In genomic region chr16:69132424-69133252, GRCh38 we compare ENCODE assay signal across 1 cellular context.
TF ChIP-seq lines count a peak whose summit lies in the region.

A gene with protein sequence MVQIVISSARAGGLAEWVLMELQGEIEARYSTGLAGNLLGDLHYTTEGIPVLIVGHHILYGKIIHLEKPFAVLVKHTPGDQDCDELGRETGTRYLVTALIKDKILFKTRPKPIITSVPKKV (minus strand): TSS chr16:69132588. CDS start chr16:69121458, 11,130 bp downstream.
Gene UTP4 (plus strand): TSS chr16:69132649. CDS start chr16:69133460, 811 bp downstream.

TF ChIP-seq in GM12878, 131 proteins besides CTCF, POLR2A, EP300 and RAD21 (continued from another document and continues in another):
- TF ChIP-seq, protein P1, sequence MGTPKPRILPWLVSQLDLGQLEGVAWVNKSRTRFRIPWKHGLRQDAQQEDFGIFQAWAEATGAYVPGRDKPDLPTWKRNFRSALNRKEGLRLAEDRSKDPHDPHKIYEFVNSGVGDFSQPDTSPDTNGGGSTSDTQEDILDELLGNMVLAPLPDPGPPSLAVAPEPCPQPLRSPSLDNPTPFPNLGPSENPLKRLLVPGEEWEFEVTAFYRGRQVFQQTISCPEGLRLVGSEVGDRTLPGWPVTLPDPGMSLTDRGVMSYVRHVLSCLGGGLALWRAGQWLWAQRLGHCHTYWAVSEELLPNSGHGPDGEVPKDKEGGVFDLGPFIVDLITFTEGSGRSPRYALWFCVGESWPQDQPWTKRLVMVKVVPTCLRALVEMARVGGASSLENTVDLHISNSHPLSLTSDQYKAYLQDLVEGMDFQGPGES (IDR thresholded peaks at IDR 0.05): no peak
- peak; percentile 71; the same call in 1 of the 2 replicates for TF ChIP-seq RB1 (IDR thresholded peaks at IDR 0.05; ENCODE audit: borderline replicate concordance)
- no peak for TF ChIP-seq TCF3 (IDR thresholded peaks at IDR 0.05; ENCODE audit: borderline replicate concordance, insufficient read depth, low read depth, low read length)
- TF ChIP-seq MEF2A (IDR thresholded peaks at IDR 0.05; ENCODE audit: insufficient read depth, low read depth, low read length): no peak
- TF ChIP-seq USF1 (IDR thresholded peaks at IDR 0.05; ENCODE audit: borderline replicate concordance, extremely low read length, insufficient read depth, low read depth, low read length): peak; percentile 81
- TF ChIP-seq, protein P2, sequence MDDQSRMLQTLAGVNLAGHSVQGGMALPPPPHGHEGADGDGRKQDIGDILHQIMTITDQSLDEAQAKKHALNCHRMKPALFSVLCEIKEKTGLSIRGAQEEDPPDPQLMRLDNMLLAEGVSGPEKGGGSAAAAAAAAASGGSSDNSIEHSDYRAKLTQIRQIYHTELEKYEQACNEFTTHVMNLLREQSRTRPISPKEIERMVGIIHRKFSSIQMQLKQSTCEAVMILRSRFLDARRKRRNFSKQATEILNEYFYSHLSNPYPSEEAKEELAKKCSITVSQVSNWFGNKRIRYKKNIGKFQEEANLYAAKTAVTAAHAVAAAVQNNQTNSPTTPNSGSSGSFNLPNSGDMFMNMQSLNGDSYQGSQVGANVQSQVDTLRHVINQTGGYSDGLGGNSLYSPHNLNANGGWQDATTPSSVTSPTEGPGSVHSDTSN (IDR thresholded peaks at IDR 0.05; ENCODE audit: insufficient replicate concordance, low read depth, low read length): no peak
- TF ChIP-seq ASH2L (IDR thresholded peaks at IDR 0.05; ENCODE audit: borderline replicate concordance, low read depth): peak; percentile 73; the same call in 1 of the 2 replicates
- TF ChIP-seq SKIL (IDR thresholded peaks at IDR 0.05; ENCODE audit: low read depth, poor library complexity, severe bottlenecking): no peak
- no peak for TF ChIP-seq E2F8 (IDR thresholded peaks at IDR 0.05; ENCODE audit: low read depth, partially characterized antibody)
- TF ChIP-seq, protein P3, sequence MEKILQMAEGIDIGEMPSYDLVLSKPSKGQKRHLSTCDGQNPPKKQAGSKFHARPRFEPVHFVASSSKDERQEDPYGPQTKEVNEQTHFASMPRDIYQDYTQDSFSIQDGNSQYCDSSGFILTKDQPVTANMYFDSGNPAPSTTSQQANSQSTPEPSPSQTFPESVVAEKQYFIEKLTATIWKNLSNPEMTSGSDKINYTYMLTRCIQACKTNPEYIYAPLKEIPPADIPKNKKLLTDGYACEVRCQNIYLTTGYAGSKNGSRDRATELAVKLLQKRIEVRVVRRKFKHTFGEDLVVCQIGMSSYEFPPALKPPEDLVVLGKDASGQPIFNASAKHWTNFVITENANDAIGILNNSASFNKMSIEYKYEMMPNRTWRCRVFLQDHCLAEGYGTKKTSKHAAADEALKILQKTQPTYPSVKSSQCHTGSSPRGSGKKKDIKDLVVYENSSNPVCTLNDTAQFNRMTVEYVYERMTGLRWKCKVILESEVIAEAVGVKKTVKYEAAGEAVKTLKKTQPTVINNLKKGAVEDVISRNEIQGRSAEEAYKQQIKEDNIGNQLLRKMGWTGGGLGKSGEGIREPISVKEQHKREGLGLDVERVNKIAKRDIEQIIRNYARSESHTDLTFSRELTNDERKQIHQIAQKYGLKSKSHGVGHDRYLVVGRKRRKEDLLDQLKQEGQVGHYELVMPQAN (conservative IDR thresholded peaks at IDR 0.05): peak; percentile 91
- 0 out of 2 replicates have a peak, but pooled peaks have one; percentile 51 for TF ChIP-seq STAT1 (conservative IDR thresholded peaks at IDR 0.05)
- no peak for TF ChIP-seq SPI1 (IDR thresholded peaks at IDR 0.05; ENCODE audit: borderline replicate concordance, insufficient read depth, low read depth, low read length)
- no peak for TF ChIP-seq SMC3 (IDR thresholded peaks at IDR 0.05; ENCODE audit: borderline replicate concordance, low read length)
- TF ChIP-seq EZH2 (IDR thresholded peaks at IDR 0.05; ENCODE audit: borderline replicate concordance, control insufficient read depth, low read depth, low read length): no peak
- no peak for TF ChIP-seq ZBED1 (IDR thresholded peaks at IDR 0.05; ENCODE audit: borderline replicate concordance)
- no peak for TF ChIP-seq SMARCA5 (IDR thresholded peaks at IDR 0.05)
- TF ChIP-seq, protein P4, sequence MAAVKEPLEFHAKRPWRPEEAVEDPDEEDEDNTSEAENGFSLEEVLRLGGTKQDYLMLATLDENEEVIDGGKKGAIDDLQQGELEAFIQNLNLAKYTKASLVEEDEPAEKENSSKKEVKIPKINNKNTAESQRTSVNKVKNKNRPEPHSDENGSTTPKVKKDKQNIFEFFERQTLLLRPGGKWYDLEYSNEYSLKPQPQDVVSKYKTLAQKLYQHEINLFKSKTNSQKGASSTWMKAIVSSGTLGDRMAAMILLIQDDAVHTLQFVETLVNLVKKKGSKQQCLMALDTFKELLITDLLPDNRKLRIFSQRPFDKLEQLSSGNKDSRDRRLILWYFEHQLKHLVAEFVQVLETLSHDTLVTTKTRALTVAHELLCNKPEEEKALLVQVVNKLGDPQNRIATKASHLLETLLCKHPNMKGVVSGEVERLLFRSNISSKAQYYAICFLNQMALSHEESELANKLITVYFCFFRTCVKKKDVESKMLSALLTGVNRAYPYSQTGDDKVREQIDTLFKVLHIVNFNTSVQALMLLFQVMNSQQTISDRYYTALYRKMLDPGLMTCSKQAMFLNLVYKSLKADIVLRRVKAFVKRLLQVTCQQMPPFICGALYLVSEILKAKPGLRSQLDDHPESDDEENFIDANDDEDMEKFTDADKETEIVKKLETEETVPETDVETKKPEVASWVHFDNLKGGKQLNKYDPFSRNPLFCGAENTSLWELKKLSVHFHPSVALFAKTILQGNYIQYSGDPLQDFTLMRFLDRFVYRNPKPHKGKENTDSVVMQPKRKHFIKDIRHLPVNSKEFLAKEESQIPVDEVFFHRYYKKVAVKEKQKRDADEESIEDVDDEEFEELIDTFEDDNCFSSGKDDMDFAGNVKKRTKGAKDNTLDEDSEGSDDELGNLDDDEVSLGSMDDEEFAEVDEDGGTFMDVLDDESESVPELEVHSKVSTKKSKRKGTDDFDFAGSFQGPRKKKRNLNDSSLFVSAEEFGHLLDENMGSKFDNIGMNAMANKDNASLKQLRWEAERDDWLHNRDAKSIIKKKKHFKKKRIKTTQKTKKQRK (IDR thresholded peaks at IDR 0.05; ENCODE audit: low read depth, low read length): no peak
- TF ChIP-seq, protein P5, sequence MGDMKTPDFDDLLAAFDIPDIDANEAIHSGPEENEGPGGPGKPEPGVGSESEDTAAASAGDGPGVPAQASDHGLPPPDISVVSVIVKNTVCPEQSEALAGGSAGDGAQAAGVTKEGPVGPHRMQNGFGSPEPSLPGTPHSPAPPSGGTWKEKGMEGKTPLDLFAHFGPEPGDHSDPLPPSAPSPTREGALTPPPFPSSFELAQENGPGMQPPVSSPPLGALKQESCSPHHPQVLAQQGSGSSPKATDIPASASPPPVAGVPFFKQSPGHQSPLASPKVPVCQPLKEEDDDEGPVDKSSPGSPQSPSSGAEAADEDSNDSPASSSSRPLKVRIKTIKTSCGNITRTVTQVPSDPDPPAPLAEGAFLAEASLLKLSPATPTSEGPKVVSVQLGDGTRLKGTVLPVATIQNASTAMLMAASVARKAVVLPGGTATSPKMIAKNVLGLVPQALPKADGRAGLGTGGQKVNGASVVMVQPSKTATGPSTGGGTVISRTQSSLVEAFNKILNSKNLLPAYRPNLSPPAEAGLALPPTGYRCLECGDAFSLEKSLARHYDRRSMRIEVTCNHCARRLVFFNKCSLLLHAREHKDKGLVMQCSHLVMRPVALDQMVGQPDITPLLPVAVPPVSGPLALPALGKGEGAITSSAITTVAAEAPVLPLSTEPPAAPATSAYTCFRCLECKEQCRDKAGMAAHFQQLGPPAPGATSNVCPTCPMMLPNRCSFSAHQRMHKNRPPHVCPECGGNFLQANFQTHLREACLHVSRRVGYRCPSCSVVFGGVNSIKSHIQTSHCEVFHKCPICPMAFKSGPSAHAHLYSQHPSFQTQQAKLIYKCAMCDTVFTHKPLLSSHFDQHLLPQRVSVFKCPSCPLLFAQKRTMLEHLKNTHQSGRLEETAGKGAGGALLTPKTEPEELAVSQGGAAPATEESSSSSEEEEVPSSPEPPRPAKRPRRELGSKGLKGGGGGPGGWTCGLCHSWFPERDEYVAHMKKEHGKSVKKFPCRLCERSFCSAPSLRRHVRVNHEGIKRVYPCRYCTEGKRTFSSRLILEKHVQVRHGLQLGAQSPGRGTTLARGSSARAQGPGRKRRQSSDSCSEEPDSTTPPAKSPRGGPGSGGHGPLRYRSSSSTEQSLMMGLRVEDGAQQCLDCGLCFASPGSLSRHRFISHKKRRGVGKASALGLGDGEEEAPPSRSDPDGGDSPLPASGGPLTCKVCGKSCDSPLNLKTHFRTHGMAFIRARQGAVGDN (IDR thresholded peaks at IDR 0.05): peak; percentile 85
- peak; percentile 86 for TF ChIP-seq SMAD5 (IDR thresholded peaks at IDR 0.05; ENCODE audit: low read depth)
- TF ChIP-seq RCOR1 (conservative IDR thresholded peaks at IDR 0.05; ENCODE audit: low read depth, low read length): no peak
- peak; percentile 77; the same call in 1 of the 2 replicates for TF ChIP-seq LARP7 (IDR thresholded peaks at IDR 0.05)
- peak; percentile 48; the same call in 1 of the 2 replicates for TF ChIP-seq DPF2 (IDR thresholded peaks at IDR 0.05)
- no peak for TF ChIP-seq RAD51 (IDR thresholded peaks at IDR 0.05)
- TF ChIP-seq FOXK2 (IDR thresholded peaks at IDR 0.05): no peak
- TF ChIP-seq, protein P6, sequence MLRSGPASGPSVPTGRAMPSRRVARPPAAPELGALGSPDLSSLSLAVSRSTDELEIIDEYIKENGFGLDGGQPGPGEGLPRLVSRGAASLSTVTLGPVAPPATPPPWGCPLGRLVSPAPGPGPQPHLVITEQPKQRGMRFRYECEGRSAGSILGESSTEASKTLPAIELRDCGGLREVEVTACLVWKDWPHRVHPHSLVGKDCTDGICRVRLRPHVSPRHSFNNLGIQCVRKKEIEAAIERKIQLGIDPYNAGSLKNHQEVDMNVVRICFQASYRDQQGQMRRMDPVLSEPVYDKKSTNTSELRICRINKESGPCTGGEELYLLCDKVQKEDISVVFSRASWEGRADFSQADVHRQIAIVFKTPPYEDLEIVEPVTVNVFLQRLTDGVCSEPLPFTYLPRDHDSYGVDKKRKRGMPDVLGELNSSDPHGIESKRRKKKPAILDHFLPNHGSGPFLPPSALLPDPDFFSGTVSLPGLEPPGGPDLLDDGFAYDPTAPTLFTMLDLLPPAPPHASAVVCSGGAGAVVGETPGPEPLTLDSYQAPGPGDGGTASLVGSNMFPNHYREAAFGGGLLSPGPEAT (IDR thresholded peaks at IDR 0.05; ENCODE audit: low read depth): no peak
- TF ChIP-seq HSF1 (IDR thresholded peaks at IDR 0.05; ENCODE audit: low read depth, low read length): no peak
